12 cellular contexts compared by ENCODE assay signal in genomic region chr20:51156041-51156795, GRCh38.
A peak's percentile ranks its signal among the peaks of the same experiment; 100 is the strongest.
DNase-seq lines count a peak whose midpoint lies in the region; ATAC-seq, FAIRE-seq and TF ChIP-seq lines count a peak whose summit lies in the region.
"Had no signal": no experiment of that assay in that cellular context is flagged by ENCODE, and none has a peak within 500 bp of the region (broad histone marks: within the 10 kb centered on the region; RNA-seq: fewer than 3 reads in every experiment).

No MANE protein-coding gene starts in this region.

- no peak overlapping the region for H2AFZ ChIP-seq in neural cell (ENCODE audit: low read depth, low read length)

- H3F3A ChIP-seq in neural cell (ENCODE audit: insufficient read depth, low read length, poor library complexity, severe bottlenecking), result no peaks in the 10 kb centered on the region

- no peaks in the 10 kb centered on the region for H3K79me2 ChIP-seq in neural cell (replicated peaks; ENCODE audit: insufficient read depth, low read length)

- POLR2A ChIA-PET in AG04450 (lab: Yijun Ruan, JAX), result no interaction called here

- CTCF ChIA-PET in AG04450 (lab: Charles Lee), result interaction anchor here (0.6 kb wide), 1 partner anchor 64 kb away, joined by 4 read pairs; no protein-coding TSS in a partner anchor

- H3K9me3 ChIP-seq in AG04450 (ENCODE audit: control insufficient read depth, insufficient read depth, low read length) (no peaks in the 10 kb centered on the region), neural cell (ENCODE audit: low read length) (no peaks in the 10 kb centered on the region)
- H3K9me3 ChIP-seq: SJCRH30 had no signal

- H3K4me3 ChIP-seq in AG04450 (ENCODE audit: low read depth, low read length), result no peak overlapping the region
- peak overlapping the region; percentile 25 for H3K4me3 ChIP-seq in neural cell (ENCODE audit: low read length)
- H3K4me3 ChIP-seq: SJCRH30 had no signal

- peak overlapping the region; percentile 21 for H3K27ac ChIP-seq in AG04450 (ENCODE audit: low read depth, low read length)
- peak overlapping the region; percentile 83 for H3K27ac ChIP-seq in neural cell (ENCODE audit: low read length)
- H3K27ac ChIP-seq: SJCRH30 had no signal

- TF ChIP-seq EP300 in neural cell (conservative IDR thresholded peaks at IDR 0.05; ENCODE audit: poor library complexity, severe bottlenecking), result peak; percentile 85

- peak overlapping the region; percentile 39 for H3K9ac ChIP-seq in neural cell (ENCODE audit: low read length)

- TF ChIP-seq CTCF in AG04450 (IDR thresholded peaks at IDR 0.05; ENCODE audit: low read depth, low read length), result no peak
- TF ChIP-seq CTCF in neural cell (IDR thresholded peaks at IDR 0.05; ENCODE audit: poor library complexity, severe bottlenecking), result no peak

- no peaks in the 10 kb centered on the region for H3K9me2 ChIP-seq in neural cell (ENCODE audit: insufficient read depth, low read length)

- H3K27me3 ChIP-seq in AG04450 (ENCODE audit: control insufficient read depth, insufficient read depth, low read length), result peaks cover 51% of the 10 kb centered on the region
- no peaks in the 10 kb centered on the region for H3K27me3 ChIP-seq in neural cell (ENCODE audit: insufficient read depth, low read depth, low read length)

- no peaks in the 10 kb centered on the region for H3K36me3 ChIP-seq in neural cell (ENCODE audit: insufficient read depth, low read length)
- H3K36me3 ChIP-seq: SJCRH30 had no signal

- no peak for FAIRE-seq in frontal cortex (lab: Jason Lieb, UNC)

- DNase-seq in AG04450 (ENCODE audit: low read depth, low spot score), result peak; percentile 26
- peak; percentile 88 for DNase-seq in NCI-H524 treated with DMSO at 0.1 percent for 48 hours (lab: John Stamatoyannopoulos, UW)
- DNase-seq in fibroblast of peridontal ligament (ENCODE audit: extremely low read depth), result peak; percentile 66
- DNase-seq in NCI-H2081 (lab: John Stamatoyannopoulos, UW), result no peak
- no peak for DNase-seq in frontal cortex (ENCODE audit: low spot score in 2 of 2)
- DNase-seq in NOMO-1 (lab: John Stamatoyannopoulos, UW; ENCODE audit: unreplicated experiment in 2 of 2), result no peak
- DNase-seq: activated CD4-positive, CD25-positive, alpha-beta regulatory T cell; activated T-cell treated with anti-CD3 and anti-CD28 coated beads, Interleukin-2, amount 50 U/mL, for 72 hours; MM.1S; SJCRH30 had no signal

- TF ChIP-seq RAD21 in neural cell (conservative IDR thresholded peaks at IDR 0.05), result peak; percentile 32

- ATAC-seq in GM21367 (IDR thresholded peaks at IDR 0.05; ENCODE audit: unreplicated experiment), result no peak
- ATAC-seq: activated T-cell treated with anti-CD3 and anti-CD28 coated beads, Interleukin-2, amount 50 U/mL, for 72 hours had no signal

- no peak overlapping the region for H3K4me2 ChIP-seq in neural cell (ENCODE audit: low read length)

- H4K20me1 ChIP-seq in neural cell (ENCODE audit: insufficient read depth), result no peaks in the 10 kb centered on the region

TF ChIP-seq in neural cell, 6 proteins besides CTCF, POLR2A, EP300 and RAD21:
- TF ChIP-seq MXI1 (conservative IDR thresholded peaks at IDR 0.05; ENCODE audit: poor library complexity, severe bottlenecking), result no peak
- no peak for TF ChIP-seq SMC3 (conservative IDR thresholded peaks at IDR 0.05; ENCODE audit: poor library complexity)
- TF ChIP-seq, protein P1, sequence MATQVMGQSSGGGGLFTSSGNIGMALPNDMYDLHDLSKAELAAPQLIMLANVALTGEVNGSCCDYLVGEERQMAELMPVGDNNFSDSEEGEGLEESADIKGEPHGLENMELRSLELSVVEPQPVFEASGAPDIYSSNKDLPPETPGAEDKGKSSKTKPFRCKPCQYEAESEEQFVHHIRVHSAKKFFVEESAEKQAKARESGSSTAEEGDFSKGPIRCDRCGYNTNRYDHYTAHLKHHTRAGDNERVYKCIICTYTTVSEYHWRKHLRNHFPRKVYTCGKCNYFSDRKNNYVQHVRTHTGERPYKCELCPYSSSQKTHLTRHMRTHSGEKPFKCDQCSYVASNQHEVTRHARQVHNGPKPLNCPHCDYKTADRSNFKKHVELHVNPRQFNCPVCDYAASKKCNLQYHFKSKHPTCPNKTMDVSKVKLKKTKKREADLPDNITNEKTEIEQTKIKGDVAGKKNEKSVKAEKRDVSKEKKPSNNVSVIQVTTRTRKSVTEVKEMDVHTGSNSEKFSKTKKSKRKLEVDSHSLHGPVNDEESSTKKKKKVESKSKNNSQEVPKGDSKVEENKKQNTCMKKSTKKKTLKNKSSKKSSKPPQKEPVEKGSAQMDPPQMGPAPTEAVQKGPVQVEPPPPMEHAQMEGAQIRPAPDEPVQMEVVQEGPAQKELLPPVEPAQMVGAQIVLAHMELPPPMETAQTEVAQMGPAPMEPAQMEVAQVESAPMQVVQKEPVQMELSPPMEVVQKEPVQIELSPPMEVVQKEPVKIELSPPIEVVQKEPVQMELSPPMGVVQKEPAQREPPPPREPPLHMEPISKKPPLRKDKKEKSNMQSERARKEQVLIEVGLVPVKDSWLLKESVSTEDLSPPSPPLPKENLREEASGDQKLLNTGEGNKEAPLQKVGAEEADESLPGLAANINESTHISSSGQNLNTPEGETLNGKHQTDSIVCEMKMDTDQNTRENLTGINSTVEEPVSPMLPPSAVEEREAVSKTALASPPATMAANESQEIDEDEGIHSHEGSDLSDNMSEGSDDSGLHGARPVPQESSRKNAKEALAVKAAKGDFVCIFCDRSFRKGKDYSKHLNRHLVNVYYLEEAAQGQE (IDR thresholded peaks at IDR 0.05; ENCODE audit: borderline replicate concordance), result peak; percentile 74
- no peak for TF ChIP-seq EZH2 (IDR thresholded peaks at IDR 0.05; ENCODE audit: borderline replicate concordance, insufficient read depth, low read length, poor library complexity, severe bottlenecking)
- TF ChIP-seq TAF1 (IDR thresholded peaks at IDR 0.05; ENCODE audit: low read depth), result no peak
- peak; percentile 75 for TF ChIP-seq POLR2AphosphoS5 (IDR thresholded peaks at IDR 0.05)

Comparison
In these comparisons a context has a peak if more than half of its experiments do, and no peak if none do; other contexts are left out.
1. DNase-seq: peak in AG04450 (single experiment), NCI-H524 treated with DMSO at 0.1 percent for 48 hours (single experiment) and fibroblast of peridontal ligament (single experiment); none in NCI-H2081 (0 of 2), frontal cortex (0 of 2) and NOMO-1 (0 of 2).